ENCODE assay signal across 9 cellular contexts in genomic region chr19:893775-894090, GRCh38. TPM values are rescaled to one million over a fixed set of nuclear protein-coding genes. Genes with fewer than 3 reads are reported as not detected.
A peak's percentile ranks its signal among the peaks of the same experiment; 100 is the strongest.
DNase-seq lines count a peak whose midpoint lies in the region; ATAC-seq, FAIRE-seq and TF ChIP-seq lines count a peak whose summit lies in the region.
"Had no signal": no experiment of that assay in that cellular context is flagged by ENCODE, and none has a peak within 500 bp of the region (broad histone marks: within the 10 kb centered on the region; RNA-seq: fewer than 3 reads in every experiment).

No MANE protein-coding gene starts in this region.

- no peak overlapping the region for H2AFZ ChIP-seq in keratinocyte (ENCODE audit: control insufficient read depth, low read length)

- H3K4me3 ChIP-seq in keratinocyte (ENCODE audit: control insufficient read depth in 2 of 3, extremely low read depth in 1 of 3, insufficient read depth in 2 of 3, low read depth in 1 of 3, low read length in 3 of 3) (no peak overlapping the region), stomach smooth muscle (ENCODE audit: low read length in 2 of 2) (peak overlapping the region; percentile 69 to 85)

- H3K4me1 ChIP-seq in keratinocyte (ENCODE audit: control insufficient read depth, extremely low read depth, insufficient read depth, low read length): no peaks in the 10 kb centered on the region
- peaks cover 14% of the 10 kb centered on the region for H3K4me1 ChIP-seq in stomach smooth muscle (ENCODE audit: control insufficient read depth, insufficient read depth, low read length)

- FAIRE-seq in keratinocyte (lab: Jason Lieb, UNC): no peak

- H3K27ac ChIP-seq in keratinocyte (ENCODE audit: control insufficient read depth, insufficient read depth, low read length) (no peak overlapping the region), stomach smooth muscle (ENCODE audit: low read length) (peak overlapping the region; percentile 87)

- no peaks in the 10 kb centered on the region for H3K79me2 ChIP-seq in keratinocyte (ENCODE audit: control insufficient read depth, insufficient read depth, low read length)

- H3K9ac ChIP-seq in keratinocyte (ENCODE audit: control insufficient read depth, extremely low read depth, insufficient read depth, low read length): no peak overlapping the region
- peak overlapping the region in 1 of 2 donors; percentile 78 for H3K9ac ChIP-seq in stomach smooth muscle (ENCODE audit: low read length in 2 of 2)

- no peaks in the 10 kb centered on the region for H3K27me3 ChIP-seq in keratinocyte (ENCODE audit: control insufficient read depth, extremely low read depth, insufficient read depth, low read length)
- no peaks in the 10 kb centered on the region for H3K27me3 ChIP-seq in stomach smooth muscle (ENCODE audit: control insufficient read depth in 1 of 2, insufficient read depth in 2 of 2, low read length in 2 of 2)

- intact Hi-C loops in activated B cell treated with CpG ODN at 0.5 μM for 24 hours (cut with micrococcal nuclease): loop anchor here (1.0 to 2.0 kb wide), 5 partner anchors 16 to 96 kb away; partner anchors contain the start of genes KISS1R and PTBP1

- H3K4me3 Mint-ChIP-seq in T-helper 2 cell treated with Interferon-gamma antibody and Interleukin-4, amounts not matched to agents 5 μg/mL and 100 μg/mL, for 36 hours: peak overlapping the region; percentile 90
- peak overlapping the region; percentile 91 for H3K4me3 Mint-ChIP-seq in activated B cell treated with CpG ODN at 0.5 μM for 24 hours

- no peaks in the 10 kb centered on the region for H3K9me1 ChIP-seq in keratinocyte (ENCODE audit: control insufficient read depth, extremely low read depth, insufficient read depth, low read length)

- no peaks in the 10 kb centered on the region for H4K20me1 ChIP-seq in keratinocyte (ENCODE audit: control insufficient read depth, extremely low read depth, insufficient read depth, low read length)

- peaks cover 3% of the 10 kb centered on the region for H3K27me3 Mint-ChIP-seq in T-helper 2 cell treated with Interferon-gamma antibody and Interleukin-4, amounts not matched to agents 5 μg/mL and 100 μg/mL, for 36 hours (ENCODE audit: low read depth)
- H3K27me3 Mint-ChIP-seq in activated B cell treated with CpG ODN at 0.5 μM for 24 hours: no peaks in the 10 kb centered on the region

- peak overlapping the region; percentile 5 for H3K4me2 ChIP-seq in keratinocyte (ENCODE audit: control insufficient read depth, extremely low read depth, insufficient read depth, low read depth, low read length)

- ATAC-seq in activated B cell treated with CpG ODN at 0.5 μM for 24 hours (ENCODE audit: low read depth): no peak
- ATAC-seq in HG02623 (IDR thresholded peaks at IDR 0.05; ENCODE audit: unreplicated experiment): no peak

- dilution Hi-C loops in keratinocyte (cut with MboI; ENCODE audit: extremely low pct_ligation_motif_present, low sequenced_read_pairs): no loop called here

- H3K9me3 Mint-ChIP-seq in T-helper 2 cell treated with Interferon-gamma antibody and Interleukin-4, amounts not matched to agents 5 μg/mL and 100 μg/mL, for 36 hours: no peaks in the 10 kb centered on the region
- no peaks in the 10 kb centered on the region for H3K9me3 Mint-ChIP-seq in activated B cell treated with CpG ODN at 0.5 μM for 24 hours

- no peak for TF ChIP-seq CTCF in activated B cell treated with CpG ODN at 0.5 μM for 24 hours (IDR thresholded peaks at IDR 0.05)
- TF ChIP-seq CTCF in keratinocyte (optimal IDR thresholded peaks at IDR 0.05 in 1 of 3, IDR thresholded peaks at IDR 0.05 in 1 of 3, conservative IDR thresholded peaks at IDR 0.05 in 1 of 3; ENCODE audit: extremely low read depth in 1 of 3, insufficient read depth in 2 of 3, low read length in 3 of 3): no peak

- H3K4me1 Mint-ChIP-seq in T-helper 2 cell treated with Interferon-gamma antibody and Interleukin-4, amounts not matched to agents 5 μg/mL and 100 μg/mL, for 36 hours (ENCODE audit: low read depth): peaks cover 12% of the 10 kb centered on the region
- peaks cover 25% of the 10 kb centered on the region for H3K4me1 Mint-ChIP-seq in activated B cell treated with CpG ODN at 0.5 μM for 24 hours

- DNase-seq in T-helper 2 cell treated with Interferon-gamma antibody and Interleukin-4, amounts not matched to agents 5 μg/mL and 100 μg/mL, for 36 hours (ENCODE audit: low spot score): no peak
- no peak for DNase-seq in T-helper 2 cell
- no peak for DNase-seq in activated B cell treated with CpG ODN at 0.5 μM for 24 hours
- DNase-seq in keratinocyte (ENCODE audit: low read depth, low spot score): no peak
- DNase-seq in erythroblast (lab: John Stamatoyannopoulos, UW): no peak
- DNase-seq in SW480 (ENCODE audit: low spot score): no peak

- POLR2A ChIA-PET in activated B cell treated with CpG ODN at 0.5 μM for 24 hours (lab: Charles Lee): interaction anchor here (0.8 to 7.8 kb wide), 14 partner anchors 13 to 382 kb away, joined by 3 to 213 read pairs (median 6); partner anchors contain the start of genes CIRBP, FAM174C, PTBP1 and R3HDM4

- peaks cover 4 to 11% of the 10 kb centered on the region in 2 experiments for H3K36me3 ChIP-seq in keratinocyte (ENCODE audit: control insufficient read depth in 2 of 2, extremely low read depth in 1 of 2, insufficient read depth in 2 of 2, low read length in 2 of 2)
- H3K36me3 ChIP-seq in stomach smooth muscle (ENCODE audit: control insufficient read depth in 2 of 2, insufficient read depth in 2 of 2, low read length in 2 of 2): peaks cover 4 to 10% of the 10 kb centered on the region in 2 donors

- H3K9me3 ChIP-seq in keratinocyte (ENCODE audit: control insufficient read depth, low read depth, low read length) (no peaks in the 10 kb centered on the region), stomach smooth muscle (ENCODE audit: control insufficient read depth in 2 of 2, low read length in 2 of 2) (no peaks in the 10 kb centered on the region)

- no peak for TF ChIP-seq POLR2A in erythroblast (IDR thresholded peaks at IDR 0.05; ENCODE audit: low read length)

- H3K36me3 Mint-ChIP-seq in T-helper 2 cell treated with Interferon-gamma antibody and Interleukin-4, amounts not matched to agents 5 μg/mL and 100 μg/mL, for 36 hours (ENCODE audit: low read depth): peaks cover 26% of the 10 kb centered on the region
- H3K36me3 Mint-ChIP-seq in activated B cell treated with CpG ODN at 0.5 μM for 24 hours (ENCODE audit: low read depth): peaks cover 43% of the 10 kb centered on the region

- CTCF ChIA-PET in activated B cell treated with CpG ODN at 0.5 μM for 24 hours (lab: Charles Lee): interaction anchor here (0.9 to 1.2 kb wide), 3 partner anchors 13 to 30 kb away, joined by 5 to 6 read pairs (median 5); no protein-coding TSS in a partner anchor

- peak overlapping the region; percentile 99 for H3K27ac Mint-ChIP-seq in T-helper 2 cell treated with Interferon-gamma antibody and Interleukin-4, amounts not matched to agents 5 μg/mL and 100 μg/mL, for 36 hours
- peak overlapping the region; percentile 99 for H3K27ac Mint-ChIP-seq in activated B cell treated with CpG ODN at 0.5 μM for 24 hours

RNA-seq across cellular contexts. Expression of gene RNU6-9, which starts 0.4 kb away (rescaled TPM):
- not detected in 2 replicates for total RNA-seq in activated B cell treated with CpG ODN at 0.5 μM for 24 hours
- not detected in 3 replicates for polyA plus RNA-seq in keratinocyte
- not detected for polyA plus RNA-seq in keratinocyte (2011; ENCODE audit: low read depth)
- polyA plus RNA-seq in keratinocyte (2011; cell fraction: cytosol; rRNA removed): not detected in 2 replicates
- not detected in 2 replicates for polyA plus RNA-seq in keratinocyte (2011; cell fraction: nucleus; rRNA removed)
- not detected in 2 replicates for polyA plus RNA-seq in keratinocyte (2012; ENCODE audit: low replicate concordance)
- not detected in 3 replicates for polyA minus RNA-seq in keratinocyte
- not detected for polyA minus RNA-seq in keratinocyte (2011; cell fraction: cytosol; rRNA and poly(A)+ RNA removed)
- not detected in 2 replicates for polyA minus RNA-seq in keratinocyte (2011; cell fraction: nucleus; rRNA and poly(A)+ RNA removed)
- total RNA-seq: mononuclear cell had no signal

RNA-seq across cellular contexts. Expression of gene MED16, which starts 0.7 kb away (rescaled TPM):
- 76.1 and 79.3 TPM in 2 replicates for total RNA-seq in activated B cell treated with CpG ODN at 0.5 μM for 24 hours
- polyA plus RNA-seq in keratinocyte: 9.7 to 20.3 TPM (median 12.0 TPM) in 3 replicates
- polyA plus RNA-seq in keratinocyte (2011; ENCODE audit: low read depth): 14.3 TPM
- 9.1 and 21.9 TPM in 2 replicates for polyA plus RNA-seq in keratinocyte (2011; cell fraction: cytosol; rRNA removed)
- 17.4 and 22.9 TPM in 2 replicates for polyA plus RNA-seq in keratinocyte (2011; cell fraction: nucleus; rRNA removed)
- polyA plus RNA-seq in keratinocyte (2012; ENCODE audit: low replicate concordance): 13.4 and 35.7 TPM in 2 replicates
- polyA minus RNA-seq in keratinocyte: 16.1 to 51.3 TPM (median 18.7 TPM) in 3 replicates
- 92.7 TPM for polyA minus RNA-seq in keratinocyte (2011; cell fraction: cytosol; rRNA and poly(A)+ RNA removed)
- polyA minus RNA-seq in keratinocyte (2011; cell fraction: nucleus; rRNA and poly(A)+ RNA removed): 30.8 and 36.4 TPM in 2 replicates

RNA-seq across cellular contexts. Expression of gene R3HDM4, which starts 19.3 kb away (rescaled TPM):
- total RNA-seq in activated B cell treated with CpG ODN at 0.5 μM for 24 hours: 174 and 189 TPM in 2 replicates
- 33.5 to 48.0 TPM (median 47.9 TPM) in 3 replicates for polyA plus RNA-seq in keratinocyte
- polyA plus RNA-seq in keratinocyte (2011; ENCODE audit: low read depth): 8.9 TPM
- polyA plus RNA-seq in keratinocyte (2011; cell fraction: cytosol; rRNA removed): 29.4 and 48.9 TPM in 2 replicates
- polyA plus RNA-seq in keratinocyte (2011; cell fraction: nucleus; rRNA removed): 41.7 and 60.5 TPM in 2 replicates
- polyA plus RNA-seq in keratinocyte (2012; ENCODE audit: low replicate concordance): 49.5 and 55.4 TPM in 2 replicates
- 18.7 to 45.3 TPM (median 35.7 TPM) in 3 replicates for polyA minus RNA-seq in keratinocyte
- polyA minus RNA-seq in keratinocyte (2011; cell fraction: cytosol; rRNA and poly(A)+ RNA removed): 58.3 TPM
- polyA minus RNA-seq in keratinocyte (2011; cell fraction: nucleus; rRNA and poly(A)+ RNA removed): 17.5 and 19.2 TPM in 2 replicates

RNA-seq across cellular contexts. Expression of gene KISS1R, which starts 23.4 kb away (rescaled TPM):
- total RNA-seq in activated B cell treated with CpG ODN at 0.5 μM for 24 hours: 0.49 TPM in 2 replicates
- polyA plus RNA-seq in keratinocyte: not detected in 3 replicates
- not detected for polyA plus RNA-seq in keratinocyte (2011; ENCODE audit: low read depth)
- not detected in 2 replicates for polyA plus RNA-seq in keratinocyte (2011; cell fraction: cytosol; rRNA removed)
- not detected in 2 replicates for polyA plus RNA-seq in keratinocyte (2011; cell fraction: nucleus; rRNA removed)
- not detected in 2 replicates for polyA plus RNA-seq in keratinocyte (2012; ENCODE audit: low replicate concordance)
- not detected in 3 replicates for polyA minus RNA-seq in keratinocyte
- not detected for polyA minus RNA-seq in keratinocyte (2011; cell fraction: cytosol; rRNA and poly(A)+ RNA removed)
- polyA minus RNA-seq in keratinocyte (2011; cell fraction: nucleus; rRNA and poly(A)+ RNA removed): not detected in 2 replicates

RNA-seq across cellular contexts. Expression of gene ARID3A, which starts 32.1 kb away (rescaled TPM):
- total RNA-seq in activated B cell treated with CpG ODN at 0.5 μM for 24 hours: 67.7 and 74.9 TPM in 2 replicates
- polyA plus RNA-seq in keratinocyte: 2.6 to 3.4 TPM (median 3.1 TPM) in 3 replicates
- 2.9 TPM for polyA plus RNA-seq in keratinocyte (2011; ENCODE audit: low read depth)
- polyA plus RNA-seq in keratinocyte (2011; cell fraction: cytosol; rRNA removed): 2.4 and 3.7 TPM in 2 replicates
- polyA plus RNA-seq in keratinocyte (2011; cell fraction: nucleus; rRNA removed): 6.7 and 7.0 TPM in 2 replicates
- 2.8 and 5.1 TPM in 2 replicates for polyA plus RNA-seq in keratinocyte (2012; ENCODE audit: low replicate concordance)
- polyA minus RNA-seq in keratinocyte: 4.9 to 31.0 TPM (median 10.5 TPM) in 3 replicates
- 14.2 TPM for polyA minus RNA-seq in keratinocyte (2011; cell fraction: cytosol; rRNA and poly(A)+ RNA removed)
- 6.9 and 15.6 TPM in 2 replicates for polyA minus RNA-seq in keratinocyte (2011; cell fraction: nucleus; rRNA and poly(A)+ RNA removed)

Comparison
In these comparisons a context has a peak if more than half of its experiments do, and no peak if none do; other contexts are left out.
1. H3K4me3 ChIP-seq: peak in stomach smooth muscle (2 of 2); none in keratinocyte (0 of 3).